ENCODE assay signal across 29 cellular contexts in the genomic region with DNA sequence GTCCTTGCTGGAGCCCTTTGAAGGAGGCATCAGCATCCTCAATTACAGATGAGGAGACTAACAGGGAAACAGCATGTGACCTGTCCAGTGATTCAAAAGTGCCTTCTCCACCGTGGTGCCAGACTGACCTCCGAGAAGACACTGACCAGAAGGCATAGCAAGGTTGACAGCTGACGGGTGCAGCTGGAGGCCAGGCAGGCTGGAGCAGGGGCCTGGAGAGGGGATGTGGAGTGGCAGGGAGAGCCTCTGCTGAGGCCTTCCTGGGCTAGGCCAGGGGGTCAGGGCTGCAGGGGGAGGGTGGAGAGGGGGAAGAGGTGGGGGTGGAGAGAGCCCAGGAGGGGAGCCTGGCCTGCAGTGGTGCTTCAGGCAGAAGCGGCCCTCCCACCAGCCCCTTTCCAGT.
"Had no signal": no experiment of that assay in that cellular context is flagged by ENCODE, and none has a peak within 500 bp of the region (broad histone marks: within the 10 kb centered on the region; RNA-seq: fewer than 3 reads in every experiment).

No MANE protein-coding gene starts in this region.

- H3K27ac Mint-ChIP-seq: activated CD4-positive, alpha-beta memory T cell treated with anti-CD3 and anti-CD28 coated beads, Interleukin-2, amount 10 ng/mL, durations not matched to agents 7 days and 5 days; activated naive CD4-positive, alpha-beta T cell treated with anti-CD3 and anti-CD28 coated beads, Interleukin-2, amount 10 ng/mL, durations not matched to agents 7 days and 5 days; activated T-cell treated with anti-CD3 and anti-CD28 coated beads, Interleukin-2, amount 50 U/mL, for 24 hours; endodermal cell; natural killer cell treated with Interleukin-12 subunit alpha and Interleukin-12 subunit beta and Interleukin-15 and Interleukin-18, amount 100 ng/mL, for 72 hours; progenitor cell of endocrine pancreas; T-helper 1 cell treated with Interleukin-12 subunit alpha and Interleukin-12 subunit beta and Interleukin-4 antibody, amounts not matched to agents 30 μg/mL and 1 μg/mL, for 36 hours had no signal

- DNase-seq: activated CD4-positive, alpha-beta memory T cell treated with anti-CD3 and anti-CD28 coated beads, Interleukin-2, amount 10 ng/mL, durations not matched to agents 7 days and 5 days; activated CD4-positive, alpha-beta T cell treated with anti-CD3 and anti-CD28 coated beads for 48 hours; activated CD8-positive, alpha-beta memory T cell treated with anti-CD3 and anti-CD28 coated beads, Interleukin-2, amount 50 U/mL, for 48 hours; activated gamma-delta T cell; activated naive CD4-positive, alpha-beta T cell treated with anti-CD3 and anti-CD28 coated beads, Interleukin-2, amount 10 ng/mL, durations not matched to agents 7 days and 5 days; activated T-cell treated with anti-CD3 and anti-CD28 coated beads, Interleukin-2, amount 50 U/mL, for 24 hours; amniotic stem cell; brain microvascular endothelial cell; central memory CD4-positive, alpha-beta T cell; endodermal cell; esophagus squamous epithelium; left colon; lower lobe of right lung; mesenchymal stem cell; mucosa of descending colon; ovary; stimulated activated CD4-positive, alpha-beta T cell treated with anti-CD3 and anti-CD28 coated beads, Interleukin-2, amount 100 ng/mL, for 48 hours; stimulated activated naive CD8-positive, alpha-beta T cell treated with anti-CD3 and anti-CD28 coated beads, Interleukin-15, Interleukin-2, amounts not matched to agents 100 U/mL and 50 U/mL, for 24 hours; SW 1271; T-helper 9 cell; trophoblast cell; WERI-Rb-1 had no signal

- H3K36me3 ChIP-seq: brain microvascular endothelial cell, esophagus squamous epithelium, lower lobe of right lung, neutrophil, ovary, thoracic aorta, WERI-Rb-1 had no signal

- H3K9me3 Mint-ChIP-seq: activated CD4-positive, alpha-beta memory T cell treated with anti-CD3 and anti-CD28 coated beads, Interleukin-2, amount 10 ng/mL, durations not matched to agents 7 days and 5 days; activated naive CD4-positive, alpha-beta T cell treated with anti-CD3 and anti-CD28 coated beads, Interleukin-2, amount 10 ng/mL, durations not matched to agents 7 days and 5 days; activated T-cell treated with anti-CD3 and anti-CD28 coated beads, Interleukin-2, amount 50 U/mL, for 24 hours; endodermal cell; natural killer cell treated with Interleukin-12 subunit alpha and Interleukin-12 subunit beta and Interleukin-15 and Interleukin-18, amount 100 ng/mL, for 72 hours; T-helper 1 cell treated with Interleukin-12 subunit alpha and Interleukin-12 subunit beta and Interleukin-4 antibody, amounts not matched to agents 30 μg/mL and 1 μg/mL, for 36 hours had no signal

- H3K4me3 Mint-ChIP-seq: activated CD4-positive, alpha-beta memory T cell treated with anti-CD3 and anti-CD28 coated beads, Interleukin-2, amount 10 ng/mL, durations not matched to agents 7 days and 5 days; activated naive CD4-positive, alpha-beta T cell treated with anti-CD3 and anti-CD28 coated beads, Interleukin-2, amount 10 ng/mL, durations not matched to agents 7 days and 5 days; activated T-cell treated with anti-CD3 and anti-CD28 coated beads, Interleukin-2, amount 50 U/mL, for 24 hours; endodermal cell; natural killer cell treated with Interleukin-12 subunit alpha and Interleukin-12 subunit beta and Interleukin-15 and Interleukin-18, amount 100 ng/mL, for 72 hours; T-helper 1 cell treated with Interleukin-12 subunit alpha and Interleukin-12 subunit beta and Interleukin-4 antibody, amounts not matched to agents 30 μg/mL and 1 μg/mL, for 36 hours had no signal

- H3K27ac ChIP-seq: brain microvascular endothelial cell, esophagus squamous epithelium, hepatocyte, lower lobe of right lung, neutrophil, ovary, thoracic aorta, WERI-Rb-1 had no signal

- H3K4me1 ChIP-seq: lower lobe of right lung had no signal

- ATAC-seq: activated CD4-positive, CD25-positive, alpha-beta regulatory T cell treated with anti-CD3 and anti-CD28 coated beads, Interleukin-2, amount 50 U/mL, for 24 hours; left colon; lower lobe of right lung; mucosa of descending colon; stimulated activated naive CD8-positive, alpha-beta T cell treated with anti-CD3 and anti-CD28 coated beads, Interleukin-15, Interleukin-2, amounts not matched to agents 100 U/mL and 50 U/mL, for 24 hours had no signal

- H3K4me3 ChIP-seq: esophagus squamous epithelium, hepatocyte, lower lobe of right lung, mucosa of descending colon, ovary, thoracic aorta had no signal

- H3K36me3 Mint-ChIP-seq: activated naive CD4-positive, alpha-beta T cell treated with anti-CD3 and anti-CD28 coated beads, Interleukin-2, amount 10 ng/mL, durations not matched to agents 7 days and 5 days; natural killer cell treated with Interleukin-12 subunit alpha and Interleukin-12 subunit beta and Interleukin-15 and Interleukin-18, amount 100 ng/mL, for 72 hours had no signal

- H3K9me3 ChIP-seq: esophagus squamous epithelium, lower lobe of right lung, mucosa of descending colon, neutrophil, ovary, thoracic aorta had no signal

- H3K27me3 ChIP-seq: brain microvascular endothelial cell, esophagus squamous epithelium, hepatocyte, ovary had no signal

- H3K4me1 Mint-ChIP-seq: activated CD4-positive, alpha-beta memory T cell treated with anti-CD3 and anti-CD28 coated beads, Interleukin-2, amount 10 ng/mL, durations not matched to agents 7 days and 5 days; activated naive CD4-positive, alpha-beta T cell treated with anti-CD3 and anti-CD28 coated beads, Interleukin-2, amount 10 ng/mL, durations not matched to agents 7 days and 5 days had no signal
